Comparison of ENCODE assay signal across 1 cellular context in genomic region chr9:99274016-99274415, GRCh38.
TF ChIP-seq lines count a peak whose summit lies in the region.

No MANE protein-coding gene starts in this region.

TF ChIP-seq in K562, 482 proteins besides CTCF, POLR2A, EP300 and RAD21:
- TF ChIP-seq ZNF140 (CRISPR knock-in tag; IDR thresholded peaks at IDR 0.05) (no peak), ATF3 (IDR thresholded peaks at IDR 0.05) (0 out of 2 replicates have a peak, but pooled peaks have one; percentile 17), ATF3 (CRISPR knock-in tag; conservative IDR thresholded peaks at IDR 0.05) (no peak)
